ENCODE assay signal across 10 cellular contexts in the genomic region with DNA sequence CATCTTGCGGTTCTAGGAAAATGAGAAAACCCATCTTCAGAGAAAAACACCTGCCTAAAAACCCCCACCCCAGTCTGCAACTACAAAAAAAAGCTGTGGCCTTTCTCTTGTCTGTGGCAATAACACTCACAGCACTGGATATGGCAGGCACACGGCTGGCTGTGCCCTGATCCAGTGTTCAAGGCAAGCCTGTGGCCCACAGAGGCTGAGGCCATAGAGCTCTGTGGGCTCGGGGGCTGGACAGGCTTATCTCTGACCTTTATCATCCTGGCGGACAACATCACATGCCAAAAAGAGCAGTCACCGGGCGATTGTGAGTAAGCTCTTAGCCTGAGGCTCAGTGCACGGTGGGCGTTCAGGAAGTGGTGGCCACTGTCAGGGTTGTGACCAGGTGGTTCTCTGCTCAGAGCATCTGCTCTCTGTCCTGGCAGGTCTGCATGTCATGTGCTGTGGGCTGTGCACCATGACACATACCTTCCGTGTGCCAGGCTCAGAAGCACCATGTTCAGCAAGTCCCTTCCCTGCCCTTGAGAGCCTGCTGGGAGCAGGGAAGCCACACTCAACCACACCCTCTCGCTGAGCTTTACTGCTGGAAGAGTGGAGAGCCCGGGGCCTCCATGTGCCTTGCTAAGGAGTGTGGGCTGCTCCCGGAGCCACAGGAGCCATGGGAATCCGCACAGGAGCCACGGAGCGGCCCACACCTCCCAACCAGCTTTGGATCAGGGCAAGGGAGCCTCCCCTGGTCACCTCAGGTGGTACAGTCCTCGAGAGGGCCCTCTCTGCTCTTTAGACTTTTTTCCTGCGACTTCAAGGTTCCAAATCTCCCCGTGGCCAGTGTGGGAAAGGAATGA. TPM values are rescaled to one million over a fixed set of nuclear protein-coding genes. Genes with fewer than 3 reads are reported as not detected.
DNase-seq lines count a peak whose midpoint lies in the region; ATAC-seq, FAIRE-seq and TF ChIP-seq lines count a peak whose summit lies in the region.
"Had no signal": no experiment of that assay in that cellular context is flagged by ENCODE, and none has a peak within 500 bp of the region (broad histone marks: within the 10 kb centered on the region; RNA-seq: fewer than 3 reads in every experiment).

No MANE protein-coding gene starts in this region.

- H4K5ac ChIP-seq in H1 (ENCODE audit: insufficient read length, low read depth, low read length), result no peak overlapping the region

- H3K14ac ChIP-seq in H1 (ENCODE audit: insufficient read length), result no peak overlapping the region

- no peak overlapping the region for H3K4me3 ChIP-seq in NT2/D1 (ENCODE audit: insufficient read length, low read depth)
- no peak overlapping the region for H3K4me3 ChIP-seq in H1 (ENCODE audit: extremely low read depth in 1 of 4, insufficient read depth in 2 of 4, low read depth in 3 of 4, low read length in 4 of 4)
- H3K4me3 ChIP-seq in smooth muscle cell, result no peak overlapping the region

- no peak for FAIRE-seq in H1 (lab: Jason Lieb, UNC)

- no peak overlapping the region for H3K56ac ChIP-seq in H1 (replicated peaks; ENCODE audit: insufficient read length, low read depth, low read length)

- H3K36me3 ChIP-seq in NT2/D1 (ENCODE audit: insufficient read depth, insufficient read length, low read length) (no peaks in the 10 kb centered on the region), H1 (ENCODE audit: control insufficient read depth in 2 of 4, insufficient read depth in 4 of 4, low read length in 3 of 4) (no peaks in the 10 kb centered on the region), smooth muscle cell (ENCODE audit: low read depth) (no peaks in the 10 kb centered on the region)

- no peak overlapping the region for H3K23ac ChIP-seq in H1 (ENCODE audit: insufficient read length)

- peak; percentile 25 to 29 (median 29); a peak in 3 of 4 replicates for TF ChIP-seq CTCF in H1 (IDR thresholded peaks at IDR 0.05; ENCODE audit: control extremely low read depth in 1 of 3, insufficient read depth in 1 of 3, low read depth in 1 of 3, low read length in 3 of 3)
- no peak for TF ChIP-seq CTCF in smooth muscle cell (IDR thresholded peaks at IDR 0.05; ENCODE audit: borderline replicate concordance, insufficient read depth, poor library complexity, severe bottlenecking)

- TF ChIP-seq RAD21 in H1 (IDR thresholded peaks at IDR 0.05 in 1 of 2, conservative IDR thresholded peaks at IDR 0.05 in 1 of 2; ENCODE audit: low read depth in 2 of 2, low read length in 2 of 2), result peak; percentile 32 to 51; a peak in 3 of 4 replicates

- no peak for ATAC-seq in GM18519 (IDR thresholded peaks at IDR 0.05; ENCODE audit: low FRiP score, unreplicated experiment)

- no peak overlapping the region for H3K4ac ChIP-seq in H1 (replicated peaks; ENCODE audit: insufficient read length, low read depth, low read length)

- no peak overlapping the region; the same call in 1 of the 2 replicates for H2BK12ac ChIP-seq in H1 (ENCODE audit: low read depth, low read length)

- no peak overlapping the region for H2AK5ac ChIP-seq in H1 (ENCODE audit: low read depth, low read length)

- H3K4me2 ChIP-seq in H1 (ENCODE audit: insufficient read depth in 1 of 2, low read depth in 2 of 2, low read length in 2 of 2), result no peak overlapping the region
- H3K4me2 ChIP-seq in smooth muscle cell, result peak overlapping the region; percentile 49

- no peak overlapping the region for H4K91ac ChIP-seq in H1 (replicated peaks; ENCODE audit: insufficient read length, low read length)

- no peaks in the 10 kb centered on the region for H3K79me2 ChIP-seq in H1 (ENCODE audit: control insufficient read depth in 1 of 2, insufficient read depth in 2 of 2, low read length in 2 of 2)
- H3K79me2 ChIP-seq in smooth muscle cell (ENCODE audit: low read depth), result no peaks in the 10 kb centered on the region

- POLR2A ChIA-PET in H1 (lab: Charles Lee; ENCODE audit: partially characterized antibody), result interaction anchor here (0.8 to 2.9 kb wide), 7 partner anchors 13 to 48 kb away, joined by 3 to 9 read pairs (median 4); partner anchors contain the start of genes ARPC5L, NR6A1, OLFML2A and RPL35

- CTCF ChIA-PET in H1 (lab: Charles Lee; ENCODE audit: partially characterized antibody), result interaction anchor here (0.5 to 65.2 kb wide), 17 partner anchors 8 to 283 kb away, joined by 3 to 1529 read pairs (median 5); partner anchors contain the start of genes ARPC5L, RPL35 and WDR38

- no peak overlapping the region for H2BK20ac ChIP-seq in H1 (ENCODE audit: low read length)

- H3K4me1 ChIP-seq in NT2/D1 (ENCODE audit: insufficient read depth, insufficient read length) (peaks cover 13% of the 10 kb centered on the region), H1 (replicated peaks in 1 of 4; ENCODE audit: control insufficient read depth in 3 of 4, insufficient read depth in 4 of 4, low read length in 3 of 4) (peaks cover 0 to 5% (median 2%) of the 10 kb centered on the region in 4 experiments; a peak in 5 of 7 replicates), smooth muscle cell (ENCODE audit: low read depth) (peaks cover 1% of the 10 kb centered on the region)

- H3K27me3 ChIP-seq in NT2/D1 (ENCODE audit: insufficient read depth, insufficient read length) (no peaks in the 10 kb centered on the region), H1 (replicated peaks in 1 of 4; ENCODE audit: control insufficient read depth in 3 of 4, extremely low read depth in 1 of 4, insufficient read depth in 3 of 4, low read length in 3 of 4) (no peaks in the 10 kb centered on the region), smooth muscle cell (ENCODE audit: low read depth) (no peaks in the 10 kb centered on the region)

- DNase-seq in SKM-1 treated with dmso at 0.1 percent for 144 hours (lab: John Stamatoyannopoulos, UW; ENCODE audit: unreplicated experiment) (peak; percentile 47), SKM-1 (lab: John Stamatoyannopoulos, UW; ENCODE audit: unreplicated experiment) (no peak), NT2/D1 (ENCODE audit: low read depth, low spot score) (no peak), H1 (ENCODE audit: low read depth in 1 of 2, low spot score in 2 of 2) (no peak), smooth muscle cell (lab: John Stamatoyannopoulos, UW; ENCODE audit: unreplicated experiment) (no peak), globus pallidus (ENCODE audit: low spot score) (no peak), NCI-H1694 treated with DMSO at 0.1 percent for 48 hours (lab: John Stamatoyannopoulos, UW) (no peak)
- DNase-seq: AML-193, kidney glomerular epithelial cell had no signal

- no peak overlapping the region for H2BK15ac ChIP-seq in H1 (ENCODE audit: low read length)

- H2AFZ ChIP-seq in H1 (ENCODE audit: low read length), result peak overlapping the region; percentile 96; the same call in 1 of the 2 replicates
- H2AFZ ChIP-seq in smooth muscle cell (ENCODE audit: low read depth), result no peak overlapping the region

- H2BK5ac ChIP-seq in H1 (ENCODE audit: low read depth, low read length), result peak overlapping the region; percentile 41; the same call in 1 of the 2 replicates

- H2BK120ac ChIP-seq in H1 (replicated peaks; ENCODE audit: low read depth, low read length), result no peak overlapping the region

- H4K20me1 ChIP-seq in H1 (replicated peaks in 1 of 2; ENCODE audit: control insufficient read depth in 1 of 2, insufficient read depth in 2 of 2, low read length in 2 of 2), result no peaks in the 10 kb centered on the region
- H4K20me1 ChIP-seq in smooth muscle cell (ENCODE audit: low read depth), result no peaks in the 10 kb centered on the region

- no peak for TF ChIP-seq POLR2A in H1 (IDR thresholded peaks at IDR 0.05; ENCODE audit: control extremely low read depth in 1 of 2, low read depth in 2 of 2, low read length in 2 of 2)

- no peak overlapping the region for H4K8ac ChIP-seq in H1 (ENCODE audit: extremely low read depth, insufficient read depth, low read length)

- H3K18ac ChIP-seq in H1 (ENCODE audit: extremely low read depth, low read length), result 0 out of 2 replicates have a peak overlapping the region, but pooled peaks have one; percentile 4

- H3K9me3 ChIP-seq in NT2/D1 (ENCODE audit: insufficient read depth, low read length) (no peaks in the 10 kb centered on the region), H1 (ENCODE audit: insufficient read depth in 2 of 2, low read depth in 1 of 2, low read length in 1 of 2) (no peaks in the 10 kb centered on the region), smooth muscle cell (replicated peaks; ENCODE audit: low read depth) (no peaks in the 10 kb centered on the region)

- no peaks in the 10 kb centered on the region for H3K79me1 ChIP-seq in H1 (ENCODE audit: low read depth, low read length)

- H3K27ac ChIP-seq in H1 (ENCODE audit: low read depth, low read length) (no peak overlapping the region), smooth muscle cell (ENCODE audit: low read depth) (peak overlapping the region; percentile 72)

- H3K9ac ChIP-seq in NT2/D1 (ENCODE audit: insufficient read length, low read depth), result peak overlapping the region; percentile 34
- H3K9ac ChIP-seq in H1 (replicated peaks in 1 of 4; ENCODE audit: extremely low read depth in 1 of 4, low read depth in 3 of 4, low read length in 3 of 4), result no peak overlapping the region
- H3K9ac ChIP-seq in smooth muscle cell (ENCODE audit: low read depth), result peak overlapping the region; percentile 40

- H3F3A ChIP-seq in smooth muscle cell (ENCODE audit: low read depth), result peaks cover 4% of the 10 kb centered on the region

- peak in 1 of 2 experiments; percentile 57; a peak in 1 of 3 replicates for TF ChIP-seq EP300 in H1 (IDR thresholded peaks at IDR 0.05; ENCODE audit: borderline replicate concordance in 1 of 2, low read depth in 2 of 2, low read length in 2 of 2)

- 79% methylated on average over 18 of the region's 18 CpGs; no CpG with 5 or more reads in 1 of the 2 experiments for WGBS in H1 (ENCODE audit: extremely low coverage in 1 of 2, insufficient coverage in 1 of 2, insufficient read length in 1 of 2, insufficient replicate concordance in 2 of 2, low coverage in 1 of 2, low lambda C conversion rate in 2 of 2, missing lambda C conversion rate in 1 of 2), 2 experiments
- 36% methylated on average over 18 of the region's 18 CpGs for WGBS in smooth muscle cell (ENCODE audit: low lambda C conversion rate)

- H3K23me2 ChIP-seq in H1 (ENCODE audit: low read depth, low read length), result no peaks in the 10 kb centered on the region

RNA-seq across cellular contexts. Expression of gene WDR38, which starts 34.6 kb away (rescaled TPM):
- not detected in 2 replicates for total RNA-seq in H1 (2021; fragmentation: NEBNext Ultra II Directional; extraction: Animal tissue kit (Norgen Biotek cat#: 25700))
- polyA plus RNA-seq in H1 (2011; rRNA removed), result not detected in 2 replicates
- polyA plus RNA-seq in H1 (2011; cell fraction: cytosol; rRNA removed), result not detected
- not detected for polyA plus RNA-seq in H1 (2011; cell fraction: nucleus; rRNA removed)
- polyA plus RNA-seq in H1 (2012, experiment 1 of 2), result 0.15 TPM in 1 of 4 replicates, not detected in the others
- not detected for polyA plus RNA-seq in H1 (2012, experiment 2 of 2)
- not detected for polyA plus RNA-seq in H1 (2013, experiment 1 of 2)
- not detected for polyA plus RNA-seq in H1 (2013, experiment 2 of 2)
- polyA minus RNA-seq in H1 (2011; rRNA and poly(A)+ RNA removed), result not detected in 2 replicates
- polyA minus RNA-seq in H1 (2011; cell fraction: cytosol; rRNA and poly(A)+ RNA removed), result not detected
- polyA minus RNA-seq in H1 (2011; cell fraction: nucleus; rRNA and poly(A)+ RNA removed), result not detected
- total RNA-seq in smooth muscle cell, result not detected in 2 replicates
- polyA plus RNA-seq in smooth muscle cell, result 0.41 TPM in 1 of 2 replicates, not detected in the other

RNA-seq across cellular contexts. Expression of gene OLFML2A, which starts 41.7 kb away (rescaled TPM):
- total RNA-seq in H1 (2021; fragmentation: NEBNext Ultra II Directional; extraction: Animal tissue kit (Norgen Biotek cat#: 25700)), result 11.4 and 11.5 TPM in 2 replicates
- polyA plus RNA-seq in H1 (2011; rRNA removed), result 7.8 and 8.7 TPM in 2 replicates
- polyA plus RNA-seq in H1 (2011; cell fraction: cytosol; rRNA removed), result 4.7 TPM
- polyA plus RNA-seq in H1 (2011; cell fraction: nucleus; rRNA removed), result 5.7 TPM
- polyA plus RNA-seq in H1 (2012, experiment 1 of 2), result 5.8 to 9.0 TPM (median 7.0 TPM) in 4 replicates
- polyA plus RNA-seq in H1 (2012, experiment 2 of 2), result 6.6 TPM
- 15.9 TPM for polyA plus RNA-seq in H1 (2013, experiment 1 of 2)
- polyA plus RNA-seq in H1 (2013, experiment 2 of 2), result 14.8 TPM
- polyA minus RNA-seq in H1 (2011; rRNA and poly(A)+ RNA removed), result 5.5 and 6.7 TPM in 2 replicates
- 14.4 TPM for polyA minus RNA-seq in H1 (2011; cell fraction: cytosol; rRNA and poly(A)+ RNA removed)
- 5.1 TPM for polyA minus RNA-seq in H1 (2011; cell fraction: nucleus; rRNA and poly(A)+ RNA removed)
- 6.6 and 17.0 TPM in 2 replicates for total RNA-seq in smooth muscle cell
- 3.5 and 11.2 TPM in 2 replicates for polyA plus RNA-seq in smooth muscle cell

RNA-seq across cellular contexts. Expression of gene RPL35, which starts 43.1 kb away (rescaled TPM):
- total RNA-seq in H1 (2021; fragmentation: NEBNext Ultra II Directional; extraction: Animal tissue kit (Norgen Biotek cat#: 25700)), result 1,831 and 1,889 TPM in 2 replicates
- polyA plus RNA-seq in H1 (2011; rRNA removed), result 2,448 and 2,722 TPM in 2 replicates
- polyA plus RNA-seq in H1 (2011; cell fraction: cytosol; rRNA removed), result 4,965 TPM
- polyA plus RNA-seq in H1 (2011; cell fraction: nucleus; rRNA removed), result 2,178 TPM
- 2,603 to 3,842 TPM (median 3,090 TPM) in 4 replicates for polyA plus RNA-seq in H1 (2012, experiment 1 of 2)
- 9,007 TPM for polyA plus RNA-seq in H1 (2012, experiment 2 of 2)
- 5,141 TPM for polyA plus RNA-seq in H1 (2013, experiment 1 of 2)
- polyA plus RNA-seq in H1 (2013, experiment 2 of 2), result 5,188 TPM
- polyA minus RNA-seq in H1 (2011; rRNA and poly(A)+ RNA removed), result 246 and 282 TPM in 2 replicates
- polyA minus RNA-seq in H1 (2011; cell fraction: cytosol; rRNA and poly(A)+ RNA removed), result 329 TPM
- 840 TPM for polyA minus RNA-seq in H1 (2011; cell fraction: nucleus; rRNA and poly(A)+ RNA removed)
- total RNA-seq in smooth muscle cell, result 1,579 and 1,932 TPM in 2 replicates
- polyA plus RNA-seq in smooth muscle cell, result 1,321 and 1,396 TPM in 2 replicates

RNA-seq across cellular contexts. Expression of gene ARPC5L, which starts 43.3 kb away (rescaled TPM):
- total RNA-seq in H1 (2021; fragmentation: NEBNext Ultra II Directional; extraction: Animal tissue kit (Norgen Biotek cat#: 25700)), result 50.5 and 50.6 TPM in 2 replicates
- polyA plus RNA-seq in H1 (2011; rRNA removed), result 34.1 and 36.0 TPM in 2 replicates
- polyA plus RNA-seq in H1 (2011; cell fraction: cytosol; rRNA removed), result 57.0 TPM
- polyA plus RNA-seq in H1 (2011; cell fraction: nucleus; rRNA removed), result 13.7 TPM
- 49.1 to 62.4 TPM (median 51.3 TPM) in 4 replicates for polyA plus RNA-seq in H1 (2012, experiment 1 of 2)
- 33.4 TPM for polyA plus RNA-seq in H1 (2012, experiment 2 of 2)
- polyA plus RNA-seq in H1 (2013, experiment 1 of 2), result 54.3 TPM
- polyA plus RNA-seq in H1 (2013, experiment 2 of 2), result 54.7 TPM
- 11.3 and 14.8 TPM in 2 replicates for polyA minus RNA-seq in H1 (2011; rRNA and poly(A)+ RNA removed)
- 18.1 TPM for polyA minus RNA-seq in H1 (2011; cell fraction: cytosol; rRNA and poly(A)+ RNA removed)
- polyA minus RNA-seq in H1 (2011; cell fraction: nucleus; rRNA and poly(A)+ RNA removed), result 9.9 TPM
- total RNA-seq in smooth muscle cell, result 20.9 and 30.4 TPM in 2 replicates
- polyA plus RNA-seq in smooth muscle cell, result 69.8 and 83.9 TPM in 2 replicates

RNA-seq across cellular contexts. Expression of gene NR6A1, which starts 47.5 kb away (rescaled TPM):
- total RNA-seq in H1 (2021; fragmentation: NEBNext Ultra II Directional; extraction: Animal tissue kit (Norgen Biotek cat#: 25700)), result 232 and 237 TPM in 2 replicates
- 77.0 and 93.2 TPM in 2 replicates for polyA plus RNA-seq in H1 (2011; rRNA removed)
- 72.8 TPM for polyA plus RNA-seq in H1 (2011; cell fraction: cytosol; rRNA removed)
- 59.1 TPM for polyA plus RNA-seq in H1 (2011; cell fraction: nucleus; rRNA removed)
- 99.2 to 116 TPM (median 108 TPM) in 4 replicates for polyA plus RNA-seq in H1 (2012, experiment 1 of 2)
- 69.6 TPM for polyA plus RNA-seq in H1 (2012, experiment 2 of 2)
- polyA plus RNA-seq in H1 (2013, experiment 1 of 2), result 88.5 TPM
- polyA plus RNA-seq in H1 (2013, experiment 2 of 2), result 92.9 TPM
- 505 and 571 TPM in 2 replicates for polyA minus RNA-seq in H1 (2011; rRNA and poly(A)+ RNA removed)
- polyA minus RNA-seq in H1 (2011; cell fraction: cytosol; rRNA and poly(A)+ RNA removed), result 196 TPM
- polyA minus RNA-seq in H1 (2011; cell fraction: nucleus; rRNA and poly(A)+ RNA removed), result 104 TPM
- total RNA-seq in smooth muscle cell, result 0.31 and 1.5 TPM in 2 replicates
- 0.17 and 0.28 TPM in 2 replicates for polyA plus RNA-seq in smooth muscle cell

Comparison
In these comparisons a context has a peak if more than half of its experiments do, and no peak if none do; other contexts are left out.
1. H3K9ac ChIP-seq: peak in NT2/D1 (single experiment) and smooth muscle cell (single experiment); none in H1 (0 of 4).